ENCODE assay signal across 7 cellular contexts in genomic region chr9:122930541-122930932, GRCh38. TPM values are rescaled to one million over a fixed set of nuclear protein-coding genes. Genes with fewer than 3 reads are reported as not detected.
A peak's percentile ranks its signal among the peaks of the same experiment; 100 is the strongest.
DNase-seq lines count a peak whose midpoint lies in the region; ATAC-seq and TF ChIP-seq lines count a peak whose summit lies in the region.
"Had no signal": no experiment of that assay in that cellular context is flagged by ENCODE, and none has a peak within 500 bp of the region (broad histone marks: within the 10 kb centered on the region; RNA-seq: fewer than 3 reads in every experiment).

No MANE protein-coding gene starts in this region.

- no peak for ATAC-seq in CD4-positive, CD25-positive, alpha-beta regulatory T cell (ENCODE audit: low read depth in 2 of 2)

- H3K36me3 ChIP-seq in CD4-positive, CD25-positive, alpha-beta regulatory T cell (ENCODE audit: control insufficient read depth, insufficient read depth, low read length) = no peaks in the 10 kb centered on the region
- H3K36me3 ChIP-seq in mesodermal cell (ENCODE audit: control insufficient read depth, insufficient read depth, low read length) = peaks cover 9% of the 10 kb centered on the region

- peak overlapping the region; percentile 91 for H3K27ac ChIP-seq in CD4-positive, CD25-positive, alpha-beta regulatory T cell (ENCODE audit: insufficient read depth, low read length, poor library complexity, severe bottlenecking)
- H3K27ac ChIP-seq in mesodermal cell (ENCODE audit: low read depth, low read length, severe bottlenecking) = peak overlapping the region; percentile 81

- H3K4me3 Mint-ChIP-seq in CD4-positive, CD25-positive, alpha-beta regulatory T cell = no peak overlapping the region
- H3K4me3 Mint-ChIP-seq: T-helper 1 cell treated with Interleukin-12 subunit alpha and Interleukin-12 subunit beta and Interleukin-4 antibody, amounts not matched to agents 30 μg/mL and 1 μg/mL, for 36 hours had no signal

- no peak for DNase-seq in CD4-positive, CD25-positive, alpha-beta regulatory T cell
- DNase-seq in NCI-H1930 (lab: John Stamatoyannopoulos, UW) (no peak), foreskin melanocyte (no peak)
- no peak for DNase-seq in activated CD4-positive, alpha-beta T cell treated with anti-CD3 and anti-CD28 coated beads for 1 hour

- H3K36me3 Mint-ChIP-seq in CD4-positive, CD25-positive, alpha-beta regulatory T cell = no peaks in the 10 kb centered on the region

- no peaks in the 10 kb centered on the region for H3K27me3 Mint-ChIP-seq in CD4-positive, CD25-positive, alpha-beta regulatory T cell

- H3K4me1 ChIP-seq in CD4-positive, CD25-positive, alpha-beta regulatory T cell (ENCODE audit: control insufficient read depth, insufficient read depth, low read length, poor library complexity, severe bottlenecking) = peaks cover 29% of the 10 kb centered on the region
- peaks cover 4% of the 10 kb centered on the region for H3K4me1 ChIP-seq in mesodermal cell (ENCODE audit: control insufficient read depth, insufficient read depth, low read length, poor library complexity, severe bottlenecking)

- WGBS in mesodermal cell (ENCODE audit: insufficient coverage in 2 of 2), 2 experiments = 78 to 81% methylated on average over 3 of the region's 4 CpGs

- no peak overlapping the region for H3K27ac Mint-ChIP-seq in CD4-positive, CD25-positive, alpha-beta regulatory T cell

- H3K27me3 ChIP-seq in CD4-positive, CD25-positive, alpha-beta regulatory T cell (ENCODE audit: control insufficient read depth, insufficient read depth, low read length) = no peaks in the 10 kb centered on the region

- H3K4me1 Mint-ChIP-seq in CD4-positive, CD25-positive, alpha-beta regulatory T cell = peaks cover 12 to 27% (median 19%) of the 10 kb centered on the region in 4 donors

- TF ChIP-seq CTCF in WI38 (IDR thresholded peaks at IDR 0.05; ENCODE audit: low read depth, low read length) = no peak

- H3K9me3 Mint-ChIP-seq in CD4-positive, CD25-positive, alpha-beta regulatory T cell = no peaks in the 10 kb centered on the region
- H3K9me3 Mint-ChIP-seq: T-helper 1 cell treated with Interleukin-12 subunit alpha and Interleukin-12 subunit beta and Interleukin-4 antibody, amounts not matched to agents 30 μg/mL and 1 μg/mL, for 36 hours had no signal

- no peaks in the 10 kb centered on the region for H3K9me3 ChIP-seq in CD4-positive, CD25-positive, alpha-beta regulatory T cell (ENCODE audit: control insufficient read depth in 2 of 2, low read length in 2 of 2)
- H3K9me3 ChIP-seq in mesodermal cell (ENCODE audit: control insufficient read depth, low read length) = no peaks in the 10 kb centered on the region

- H3K4me3 ChIP-seq in CD4-positive, CD25-positive, alpha-beta regulatory T cell (ENCODE audit: low read depth, low read length) = peak overlapping the region; percentile 75
- peak overlapping the region; percentile 78 for H3K4me3 ChIP-seq in WI38 (ENCODE audit: low read depth, low read length)
- H3K4me3 ChIP-seq in mesodermal cell (ENCODE audit: extremely low read depth, insufficient read depth, low read length, poor library complexity, severe bottlenecking) = peak overlapping the region; percentile 95

RNA-seq across cellular contexts. Expression of gene ZBTB26, which starts 0.8 kb away (rescaled TPM):
- total RNA-seq in CD4-positive, CD25-positive, alpha-beta regulatory T cell = 5.9 TPM
- 1 to 10 TPM in 2 of 4 donors, under 1 TPM in 2; 0.70 to 1.4 (median 1.1) TPM for polyA plus RNA-seq in CD4-positive, CD25-positive, alpha-beta regulatory T cell
- polyA plus RNA-seq in mesodermal cell (2013, experiment 1 of 2) = 6.7 TPM
- polyA plus RNA-seq in mesodermal cell (2013, experiment 2 of 2) = 7.5 TPM

RNA-seq across cellular contexts. Expression of gene RABGAP1, which starts 10.3 kb away (rescaled TPM):
- total RNA-seq in CD4-positive, CD25-positive, alpha-beta regulatory T cell = 50.7 TPM
- 10 to 100 TPM; 19.2 to 28.8 (median 25.2) TPM for polyA plus RNA-seq in CD4-positive, CD25-positive, alpha-beta regulatory T cell
- polyA plus RNA-seq in mesodermal cell (2013, experiment 1 of 2) = 30.4 TPM
- polyA plus RNA-seq in mesodermal cell (2013, experiment 2 of 2) = 29.1 TPM

RNA-seq across cellular contexts. Expression of gene ZBTB6, which starts 17.4 kb away (rescaled TPM):
- 4.5 TPM for total RNA-seq in CD4-positive, CD25-positive, alpha-beta regulatory T cell
- polyA plus RNA-seq in CD4-positive, CD25-positive, alpha-beta regulatory T cell = 1 to 10 TPM in 3 of 4 donors, under 1 TPM in 1; 0.87 to 3.2 (median 1.8) TPM
- polyA plus RNA-seq in mesodermal cell (2013, experiment 1 of 2) = 11.0 TPM
- polyA plus RNA-seq in mesodermal cell (2013, experiment 2 of 2) = 10.8 TPM

RNA-seq across cellular contexts. Expression of gene RC3H2, which starts 25.4 kb away (rescaled TPM):
- 82.4 TPM for total RNA-seq in CD4-positive, CD25-positive, alpha-beta regulatory T cell
- 10 to 100 TPM; 23.2 to 35.7 (median 28.0) TPM for polyA plus RNA-seq in CD4-positive, CD25-positive, alpha-beta regulatory T cell
- polyA plus RNA-seq in mesodermal cell (2013, experiment 1 of 2) = 33.5 TPM
- 30.8 TPM for polyA plus RNA-seq in mesodermal cell (2013, experiment 2 of 2)
